Comparison of ENCODE assay signal across 1 cellular context in genomic region chr19:44573183-44573582, GRCh38.
TF ChIP-seq lines count a peak whose summit lies in the region.

No MANE protein-coding gene starts in this region.

TF ChIP-seq in HepG2, 621 proteins besides CTCF, POLR2A, EP300 and RAD21:
- TF ChIP-seq ZNF629 (CRISPR knock-in tag; conservative IDR thresholded peaks at IDR 0.05) = peak; percentile 72
- TF ChIP-seq ADNP (CRISPR knock-in tag; IDR thresholded peaks at IDR 0.05) = no peak
- no peak for TF ChIP-seq ZNF264 (CRISPR knock-in tag; IDR thresholded peaks at IDR 0.05)
- no peak for TF ChIP-seq NR3C1 (CRISPR knock-in tag; IDR thresholded peaks at IDR 0.05)
- TF ChIP-seq EED (CRISPR knock-in tag; IDR thresholded peaks at IDR 0.05) = no peak
